8 cellular contexts compared by ENCODE assay signal in genomic region chr21:44931137-44931500, GRCh38. TPM values are rescaled to one million over a fixed set of nuclear protein-coding genes. Genes with fewer than 3 reads are reported as not detected.
DNase-seq lines count a peak whose midpoint lies in the region; ATAC-seq and TF ChIP-seq lines count a peak whose summit lies in the region.

No MANE protein-coding gene starts in this region.

- TF ChIP-seq EP300 in tibial nerve (IDR thresholded peaks at IDR 0.05): no peak

- no peaks in the 10 kb centered on the region for H3K36me3 ChIP-seq in SU-DHL-6 (ENCODE audit: low read length)
- no peaks in the 10 kb centered on the region for H3K36me3 ChIP-seq in left ventricle myocardium inferior
- peaks cover 0 to 25% (median 0%) of the 10 kb centered on the region in 3 donors for H3K36me3 ChIP-seq in tibial nerve

- H3F3A ChIP-seq in SU-DHL-6 (ENCODE audit: insufficient read depth): no peaks in the 10 kb centered on the region

- CTCF ChIA-PET in activated naive CD4-positive, alpha-beta T cell treated with anti-CD3 and anti-CD28 coated beads for 36 hours (lab: Charles Lee): interaction anchor here (0.5 to 2.8 kb wide), 7 partner anchors 9 to 584 kb away, joined by 3 to 15 read pairs (median 4); partner anchors contain the start of genes ITGB2, SLX9 and UBE2G2

- H3K4me3 Mint-ChIP-seq in activated naive CD4-positive, alpha-beta T cell treated with anti-CD3 and anti-CD28 coated beads for 36 hours: peak overlapping the region; percentile 80

- H2AFZ ChIP-seq in SU-DHL-6 (ENCODE audit: low read depth, low read length, severe bottlenecking): no peak overlapping the region

- DNase-seq in activated naive CD4-positive, alpha-beta T cell treated with anti-CD3 and anti-CD28 coated beads for 36 hours: peak; percentile 59
- DNase-seq in activated naive CD4-positive, alpha-beta T cell treated with anti-CD3 and anti-CD28 coated beads, Interleukin-2, amount 50 U/mL, for 16 hours: no peak
- DNase-seq in left ventricle myocardium inferior: peak; percentile 36
- DNase-seq in tibial nerve (ENCODE audit: low spot score in 2 of 2): no peak
- no peak for DNase-seq in NCI-H1092 treated with DMSO at 0.1 percent for 48 hours (lab: John Stamatoyannopoulos, UW)
- DNase-seq in NCI-H1048 (lab: John Stamatoyannopoulos, UW): no peak

- H3K36me3 Mint-ChIP-seq in activated naive CD4-positive, alpha-beta T cell treated with anti-CD3 and anti-CD28 coated beads for 36 hours (ENCODE audit: low read depth): no peaks in the 10 kb centered on the region

- no peak overlapping the region for H3K27ac ChIP-seq in SU-DHL-6 (ENCODE audit: low read depth, low read length)
- H3K27ac ChIP-seq in left ventricle myocardium inferior (replicated peaks): peak overlapping the region; percentile 46
- peak overlapping the region in 1 of 4 donors; percentile 10 for H3K27ac ChIP-seq in tibial nerve

- no peaks in the 10 kb centered on the region for H3K9me3 ChIP-seq in SU-DHL-6 (ENCODE audit: insufficient read depth, low read length)
- no peaks in the 10 kb centered on the region for H3K9me3 ChIP-seq in left ventricle myocardium inferior (replicated peaks)
- peaks cover 0 to 6% (median 0%) of the 10 kb centered on the region in 4 donors for H3K9me3 ChIP-seq in tibial nerve

- no peaks in the 10 kb centered on the region for H3K27me3 Mint-ChIP-seq in activated naive CD4-positive, alpha-beta T cell treated with anti-CD3 and anti-CD28 coated beads for 36 hours (ENCODE audit: low read depth)

- H3K27me3 ChIP-seq in SU-DHL-6 (ENCODE audit: low read length) (no peaks in the 10 kb centered on the region), left ventricle myocardium inferior (ENCODE audit: low read depth) (peaks cover 95% of the 10 kb centered on the region), tibial nerve (peaks cover 0 to 55% of the 10 kb centered on the region in 2 donors)

- TF ChIP-seq CTCF in SU-DHL-6 (IDR thresholded peaks at IDR 0.05; ENCODE audit: insufficient read depth, low read length, poor library complexity, severe bottlenecking) (no peak), left ventricle myocardium inferior (IDR thresholded peaks at IDR 0.05; ENCODE audit: borderline replicate concordance) (no peak), tibial nerve (IDR thresholded peaks at IDR 0.05) (no peak)

- H3K4me1 ChIP-seq in left ventricle myocardium inferior (peaks cover 30% of the 10 kb centered on the region), tibial nerve (peaks cover 0 to 60% (median 42%) of the 10 kb centered on the region in 4 donors)

- peak overlapping the region; percentile 87 for H3K27ac Mint-ChIP-seq in activated naive CD4-positive, alpha-beta T cell treated with anti-CD3 and anti-CD28 coated beads for 36 hours

- ATAC-seq in HG02938 (IDR thresholded peaks at IDR 0.05; ENCODE audit: unreplicated experiment): no peak

- H3K4me3 ChIP-seq in SU-DHL-6 (ENCODE audit: insufficient read depth, low read length, poor library complexity, severe bottlenecking): no peak overlapping the region
- H3K4me3 ChIP-seq in left ventricle myocardium inferior: peak overlapping the region; percentile 66
- H3K4me3 ChIP-seq in tibial nerve: peak overlapping the region in 3 of 4 donors; percentile 17 to 51 (median 47)

- no peaks in the 10 kb centered on the region for H3K9me3 Mint-ChIP-seq in activated naive CD4-positive, alpha-beta T cell treated with anti-CD3 and anti-CD28 coated beads for 36 hours

- peaks cover 48% of the 10 kb centered on the region for H3K4me1 Mint-ChIP-seq in activated naive CD4-positive, alpha-beta T cell treated with anti-CD3 and anti-CD28 coated beads for 36 hours (ENCODE audit: low read depth)

- H3K4me2 ChIP-seq in SU-DHL-6 (ENCODE audit: low read depth, low read length, poor library complexity, severe bottlenecking): peak overlapping the region; percentile 33

- no peak for TF ChIP-seq POLR2A in tibial nerve (IDR thresholded peaks at IDR 0.05)

- intact Hi-C loops in activated naive CD4-positive, alpha-beta T cell treated with anti-CD3 and anti-CD28 coated beads for 36 hours (cut with micrococcal nuclease): loop anchor here (5.0 kb wide), 1 partner anchor 419 kb away; no protein-coding TSS in a partner anchor
- intact Hi-C loops in left ventricle myocardium inferior (cut with micrococcal nuclease): no loop called here

- no peaks in the 10 kb centered on the region for H4K20me1 ChIP-seq in SU-DHL-6 (ENCODE audit: low read depth, low read length)

- no peaks in the 10 kb centered on the region for H3K9me2 ChIP-seq in SU-DHL-6 (replicated peaks; ENCODE audit: insufficient read depth, low read length)

- no peak overlapping the region; the same call in 1 of the 2 replicates for H3K9ac ChIP-seq in SU-DHL-6 (ENCODE audit: low read length)

- 4% methylated on average over 12 to 19 of the region's 19 CpGs for WGBS in tibial nerve, 2 donors

- no peaks in the 10 kb centered on the region for H3K79me2 ChIP-seq in SU-DHL-6 (ENCODE audit: insufficient read depth, low read length)

RNA-seq across cellular contexts. Expression of gene SLX9, which starts 8.7 kb away (rescaled TPM):
- 10 to 100 TPM; 61.8 to 63.4 TPM for total RNA-seq in activated naive CD4-positive, alpha-beta T cell treated with anti-CD3 and anti-CD28 coated beads for 36 hours
- total RNA-seq in left ventricle myocardium inferior (70.7 TPM), tibial nerve (10 to 100 TPM in 2 of 4 donors, 1 to 10 TPM in 2; 3.7 to 19.8 (median 13.3) TPM)

RNA-seq across cellular contexts. Expression of gene ITGB2, which starts 10.4 kb away (rescaled TPM):
- 100 to 1,000 TPM; 182 to 185 TPM for total RNA-seq in activated naive CD4-positive, alpha-beta T cell treated with anti-CD3 and anti-CD28 coated beads for 36 hours
- total RNA-seq in left ventricle myocardium inferior (18.6 TPM), tibial nerve (10 to 100 TPM; 32.7 to 87.3 (median 56.2) TPM)

RNA-seq across cellular contexts. Expression of gene PTTG1IP, which starts 57.6 kb away (rescaled TPM):
- total RNA-seq in activated naive CD4-positive, alpha-beta T cell treated with anti-CD3 and anti-CD28 coated beads for 36 hours: 10 to 100 TPM; 37.6 to 38.5 TPM
- total RNA-seq in left ventricle myocardium inferior: 171 TPM
- 100 to 1,000 TPM; 175 to 328 (median 234) TPM for total RNA-seq in tibial nerve

Comparison
In these comparisons a context has a peak if more than half of its experiments do, and no peak if none do; other contexts are left out.
1. DNase-seq: peak in activated naive CD4-positive, alpha-beta T cell treated with anti-CD3 and anti-CD28 coated beads for 36 hours (single experiment) and left ventricle myocardium inferior (single experiment); none in activated naive CD4-positive, alpha-beta T cell treated with anti-CD3 and anti-CD28 coated beads, Interleukin-2, amount 50 U/mL, for 16 hours (single experiment), tibial nerve (0 of 2), NCI-H1092 treated with DMSO at 0.1 percent for 48 hours (single experiment) and NCI-H1048 (single experiment).